ENCODE assay signal across 9 cellular contexts in the genomic region with DNA sequence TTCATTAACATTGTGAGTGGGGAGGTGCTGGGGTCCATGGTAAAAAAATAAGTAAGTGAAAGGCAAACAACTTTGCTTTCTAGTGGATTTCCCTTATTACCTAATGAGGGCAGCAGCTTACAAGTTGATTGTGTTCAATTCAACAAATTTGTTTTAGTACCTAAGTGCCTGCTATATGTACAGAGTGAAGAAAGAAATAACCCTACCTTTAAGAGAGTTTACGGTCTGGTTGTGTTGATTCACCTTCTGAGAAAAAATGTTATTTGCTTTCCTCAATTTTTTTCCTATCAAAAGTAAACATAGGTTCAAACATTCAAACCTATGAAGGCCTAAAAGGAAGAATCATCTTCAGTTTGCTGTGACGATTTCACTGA. TPM values are rescaled to one million over a fixed set of nuclear protein-coding genes. Genes with fewer than 3 reads are reported as not detected.
DNase-seq lines count a peak whose midpoint lies in the region; ATAC-seq and TF ChIP-seq lines count a peak whose summit lies in the region.
"Had no signal": no experiment of that assay in that cellular context is flagged by ENCODE, and none has a peak within 500 bp of the region (broad histone marks: within the 10 kb centered on the region; RNA-seq: fewer than 3 reads in every experiment).

No MANE protein-coding gene starts in this region.

- H3K9me3 ChIP-seq in breast epithelium: no peaks in the 10 kb centered on the region
- H3K9me3 ChIP-seq in muscle layer of duodenum (ENCODE audit: control insufficient read depth in 1 of 2, low read length in 2 of 2): no peaks in the 10 kb centered on the region
- H3K9me3 ChIP-seq in upper lobe of left lung: no peaks in the 10 kb centered on the region

- intact Hi-C loops in breast epithelium (cut with DNase I; ENCODE audit: low total_unique reads): no loop called here

- peaks cover 13% of the 10 kb centered on the region for H3K4me1 Mint-ChIP-seq in activated naive CD8-positive, alpha-beta T cell (ENCODE audit: low read depth)
- H3K4me1 Mint-ChIP-seq in activated naive CD8-positive, alpha-beta T cell treated with anti-CD3 and anti-CD28 coated beads for 36 hours: peaks cover 11% of the 10 kb centered on the region

- no peak for TF ChIP-seq EP300 in upper lobe of left lung (IDR thresholded peaks at IDR 0.05)

- DNase-seq in activated naive CD8-positive, alpha-beta T cell treated with anti-CD3 and anti-CD28 coated beads for 36 hours: no peak
- DNase-seq in breast epithelium (ENCODE audit: low spot score in 2 of 2) (no peak), upper lobe of left lung (no peak), cortex of kidney (lab: John Stamatoyannopoulos, UW) (no peak), T-helper 1 cell (no peak)
- DNase-seq: activated CD8-positive, alpha-beta memory T cell treated with anti-CD3 and anti-CD28 coated beads for 24 hours had no signal

- no peak for TF ChIP-seq POLR2A in breast epithelium (IDR thresholded peaks at IDR 0.05)
- no peak for TF ChIP-seq POLR2A in upper lobe of left lung (IDR thresholded peaks at IDR 0.05)

- H3K4me3 ChIP-seq in breast epithelium: no peak overlapping the region
- peak overlapping the region in 1 of 2 donors; percentile 81 for H3K4me3 ChIP-seq in muscle layer of duodenum (ENCODE audit: low read depth in 1 of 2, low read length in 2 of 2)
- H3K4me3 ChIP-seq in upper lobe of left lung: peak overlapping the region in 2 of 4 donors; percentile 85 to 91

- H3K4me1 ChIP-seq in breast epithelium: no peaks in the 10 kb centered on the region
- H3K4me1 ChIP-seq in muscle layer of duodenum (ENCODE audit: control insufficient read depth in 1 of 2, insufficient read depth in 2 of 2, low read length in 2 of 2): peaks cover 0 to 16% of the 10 kb centered on the region in 2 donors
- H3K4me1 ChIP-seq in upper lobe of left lung: peaks cover 5 to 48% (median 13%) of the 10 kb centered on the region in 4 donors

- ATAC-seq in upper lobe of left lung (ENCODE audit: low FRiP score in 2 of 2): no peak
- no peak for ATAC-seq in HG03175 (IDR thresholded peaks at IDR 0.05; ENCODE audit: unreplicated experiment)

- no peaks in the 10 kb centered on the region for H3K27me3 ChIP-seq in breast epithelium
- peaks cover 4% of the 10 kb centered on the region for H3K27me3 ChIP-seq in muscle layer of duodenum (ENCODE audit: low read depth, low read length)
- peaks cover 0 to 11% (median 1%) of the 10 kb centered on the region in 4 donors for H3K27me3 ChIP-seq in upper lobe of left lung

- H3K27ac ChIP-seq in breast epithelium (peak overlapping the region; percentile 87 to 96), muscle layer of duodenum (ENCODE audit: low read length) (peak overlapping the region; percentile 80), upper lobe of left lung (peak overlapping the region; percentile 95 to 97 (median 97))

- peak overlapping the region; percentile 30 for H3K4me3 Mint-ChIP-seq in activated naive CD8-positive, alpha-beta T cell
- H3K4me3 Mint-ChIP-seq in activated naive CD8-positive, alpha-beta T cell treated with anti-CD3 and anti-CD28 coated beads for 36 hours: no peak overlapping the region

- no peak overlapping the region for H3K27ac Mint-ChIP-seq in activated naive CD8-positive, alpha-beta T cell
- no peak overlapping the region for H3K27ac Mint-ChIP-seq in activated naive CD8-positive, alpha-beta T cell treated with anti-CD3 and anti-CD28 coated beads for 36 hours

- no peaks in the 10 kb centered on the region for H3K36me3 Mint-ChIP-seq in activated naive CD8-positive, alpha-beta T cell
- H3K36me3 Mint-ChIP-seq in activated naive CD8-positive, alpha-beta T cell treated with anti-CD3 and anti-CD28 coated beads for 36 hours: no peaks in the 10 kb centered on the region

- H3K27me3 Mint-ChIP-seq in activated naive CD8-positive, alpha-beta T cell: peaks cover 30% of the 10 kb centered on the region
- H3K27me3 Mint-ChIP-seq in activated naive CD8-positive, alpha-beta T cell treated with anti-CD3 and anti-CD28 coated beads for 36 hours: peaks cover 45% of the 10 kb centered on the region

- TF ChIP-seq CTCF in breast epithelium (IDR thresholded peaks at IDR 0.05) (no peak), upper lobe of left lung (IDR thresholded peaks at IDR 0.05) (no peak)

- H3K9me3 Mint-ChIP-seq in activated naive CD8-positive, alpha-beta T cell (ENCODE audit: low read depth): no peaks in the 10 kb centered on the region
- H3K9me3 Mint-ChIP-seq in activated naive CD8-positive, alpha-beta T cell treated with anti-CD3 and anti-CD28 coated beads for 36 hours: no peaks in the 10 kb centered on the region

- H3K36me3 ChIP-seq in breast epithelium: no peaks in the 10 kb centered on the region
- H3K36me3 ChIP-seq in muscle layer of duodenum (ENCODE audit: control insufficient read depth in 1 of 2, insufficient read depth in 2 of 2, low read length in 2 of 2): no peaks in the 10 kb centered on the region
- no peaks in the 10 kb centered on the region for H3K36me3 ChIP-seq in upper lobe of left lung

- WGBS in upper lobe of left lung, 2 donors: 40 to 53% methylated on average over 2 of the region's 2 CpGs

RNA-seq across cellular contexts. Expression of gene SPTBN1, which starts 1.6 kb away (rescaled TPM):
- 10 to 100 TPM; 87.0 to 88.3 TPM for total RNA-seq in activated naive CD8-positive, alpha-beta T cell treated with anti-CD3 and anti-CD28 coated beads for 36 hours
- total RNA-seq in breast epithelium: 1,000 to 10,000 TPM in 1 of 3 donors, 100 to 1,000 TPM in 2; 223 to 1,216 (median 273) TPM
- 100 to 1,000 TPM; 449 to 911 (median 654) TPM for total RNA-seq in upper lobe of left lung
